ENCODE assay signal across 8 cellular contexts in genomic region chr6:53059648-53060589, GRCh38. TPM values are rescaled to one million over a fixed set of nuclear protein-coding genes. Genes with fewer than 3 reads are reported as not detected.
DNase-seq lines count a peak whose midpoint lies in the region; ATAC-seq and TF ChIP-seq lines count a peak whose summit lies in the region.

No MANE protein-coding gene starts in this region.

- H3K27me3 Mint-ChIP-seq in Caco-2 (ENCODE audit: insufficient read depth, unreplicated experiment) (no peaks in the 10 kb centered on the region), endothelial cell (ENCODE audit: unreplicated experiment) (peaks cover 12% of the 10 kb centered on the region)

- CTCF ChIA-PET in Caco-2 (lab: Charles Lee) = no interaction called here

- H2AFZ ChIP-seq in OCI-LY3 (ENCODE audit: low read depth, low read length) (no peak overlapping the region), parathyroid adenoma (no peak overlapping the region)

- H4K20me1 ChIP-seq in OCI-LY3 (ENCODE audit: insufficient read depth, low read length) = no peaks in the 10 kb centered on the region

- H3K27ac ChIP-seq in OCI-LY3 (ENCODE audit: low read length) (no peak overlapping the region), parathyroid adenoma (no peak overlapping the region)

- no peaks in the 10 kb centered on the region for H3K36me3 ChIP-seq in Caco-2 (ENCODE audit: control insufficient read depth, insufficient read depth, low read length)
- no peaks in the 10 kb centered on the region for H3K36me3 ChIP-seq in OCI-LY3 (replicated peaks; ENCODE audit: low read depth, low read length)
- no peaks in the 10 kb centered on the region for H3K36me3 ChIP-seq in parathyroid adenoma (ENCODE audit: control insufficient read depth, insufficient read depth, low read length)

- no TSS peak for BruUV-seq in Caco-2 (replicated peaks; lab: Mats Ljungman, UMichigan)

- TF ChIP-seq CTCF in Caco-2 (IDR thresholded peaks at IDR 0.05; ENCODE audit: insufficient read depth in 1 of 2, low read depth in 1 of 2, low read length in 1 of 2, severe bottlenecking in 1 of 2, unreplicated experiment in 1 of 2) = no peak
- no peak for TF ChIP-seq CTCF in OCI-LY3 (IDR thresholded peaks at IDR 0.05; ENCODE audit: low read depth, low read length)
- no peak for TF ChIP-seq CTCF in endothelial cell (IDR thresholded peaks at IDR 0.05; ENCODE audit: unreplicated experiment)
- no peak for TF ChIP-seq CTCF in parathyroid adenoma (IDR thresholded peaks at IDR 0.05)

- H3K79me2 ChIP-seq in OCI-LY3 (ENCODE audit: low read length) (peaks cover 4% of the 10 kb centered on the region), parathyroid adenoma (peaks cover 22% of the 10 kb centered on the region)

- ATAC-seq in HG03039 (IDR thresholded peaks at IDR 0.05; ENCODE audit: unreplicated experiment) (no peak), GM21786 (IDR thresholded peaks at IDR 0.05; ENCODE audit: unreplicated experiment) (no peak)

- peak overlapping the region; percentile 83 for H3K4me3 ChIP-seq in Caco-2 (ENCODE audit: low read depth, low read length)
- 0 out of 2 replicates have a peak overlapping the region, but pooled peaks have one; percentile 85 for H3K4me3 ChIP-seq in OCI-LY3 (ENCODE audit: low read length)
- no peak overlapping the region for H3K4me3 ChIP-seq in parathyroid adenoma (ENCODE audit: low read depth, low read length)

- peaks cover 20% of the 10 kb centered on the region for H3K4me1 ChIP-seq in Caco-2
- H3K4me1 ChIP-seq in OCI-LY3 (ENCODE audit: low read length) = peaks cover 22% of the 10 kb centered on the region
- peaks cover 19% of the 10 kb centered on the region for H3K4me1 ChIP-seq in parathyroid adenoma

- no peaks in the 10 kb centered on the region for H3K27me3 ChIP-seq in Caco-2 (replicated peaks; ENCODE audit: control insufficient read depth, insufficient read depth, low read length)
- H3K27me3 ChIP-seq in OCI-LY3 (ENCODE audit: low read depth, low read length) = no peaks in the 10 kb centered on the region
- H3K27me3 ChIP-seq in parathyroid adenoma (ENCODE audit: control insufficient read depth, insufficient read depth, low read length) = no peaks in the 10 kb centered on the region

- peak overlapping the region; percentile 86 for H3K4me3 Mint-ChIP-seq in Caco-2 (ENCODE audit: unreplicated experiment)
- H3K4me3 Mint-ChIP-seq in endothelial cell (ENCODE audit: unreplicated experiment) = peak overlapping the region; percentile 97

- no peak for DNase-seq in Caco-2
- no peak for DNase-seq in endothelial cell (ENCODE audit: low spot score)
- no peak for DNase-seq in NCI-H446 treated with DMSO at 0.1 percent for 48 hours (lab: John Stamatoyannopoulos, UW)
- DNase-seq in NCI-H2029 (lab: John Stamatoyannopoulos, UW) = no peak

- H3K9me3 Mint-ChIP-seq in Caco-2 (ENCODE audit: unreplicated experiment) (no peaks in the 10 kb centered on the region), endothelial cell (ENCODE audit: unreplicated experiment) (no peaks in the 10 kb centered on the region)

- no peaks in the 10 kb centered on the region for H3K9me3 ChIP-seq in Caco-2
- no peaks in the 10 kb centered on the region for H3K9me3 ChIP-seq in OCI-LY3 (ENCODE audit: insufficient read depth, low read length)
- H3K9me3 ChIP-seq in parathyroid adenoma (ENCODE audit: control insufficient read depth, low read length) = no peaks in the 10 kb centered on the region

- intact Hi-C loops in Caco-2 (cut with micrococcal nuclease; ENCODE audit: unreplicated experiment) = no loop called here

- H3K36me3 Mint-ChIP-seq in Caco-2 (ENCODE audit: insufficient read depth, unreplicated experiment) (peaks cover 5% of the 10 kb centered on the region), endothelial cell (ENCODE audit: low read depth, unreplicated experiment) (peaks cover 5% of the 10 kb centered on the region)

- POLR2A ChIA-PET in Caco-2 (lab: Charles Lee) = no interaction called here

- H3K4me2 ChIP-seq in OCI-LY3 (ENCODE audit: low read length) (peak overlapping the region; percentile 89), parathyroid adenoma (ENCODE audit: low read length) (peak overlapping the region; percentile 86)

- peaks cover 43% of the 10 kb centered on the region for H3K4me1 Mint-ChIP-seq in Caco-2 (ENCODE audit: low read depth, unreplicated experiment)
- H3K4me1 Mint-ChIP-seq in endothelial cell (ENCODE audit: unreplicated experiment) = peaks cover 52% of the 10 kb centered on the region

- no peak overlapping the region for H3K9ac ChIP-seq in OCI-LY3 (ENCODE audit: low read length)
- H3K9ac ChIP-seq in parathyroid adenoma = no peak overlapping the region

- peak overlapping the region; percentile 86 for H3K27ac Mint-ChIP-seq in Caco-2 (ENCODE audit: unreplicated experiment)
- peak overlapping the region; percentile 94 for H3K27ac Mint-ChIP-seq in endothelial cell (ENCODE audit: unreplicated experiment)

RNA-seq across cellular contexts. Expression of gene CILK1, which starts 1.7 kb away (rescaled TPM):
- total RNA-seq in Caco-2 (2022) (14.5 and 15.5 TPM in 2 replicates), endothelial cell (ENCODE audit: unreplicated experiment) (17.5 TPM)

RNA-seq across cellular contexts. Expression of gene FBXO9, which starts 5.3 kb away (rescaled TPM):
- total RNA-seq in Caco-2 (2022) (104 and 111 TPM in 2 replicates), endothelial cell (ENCODE audit: unreplicated experiment) (61.5 TPM)
